In the genomic region with DNA sequence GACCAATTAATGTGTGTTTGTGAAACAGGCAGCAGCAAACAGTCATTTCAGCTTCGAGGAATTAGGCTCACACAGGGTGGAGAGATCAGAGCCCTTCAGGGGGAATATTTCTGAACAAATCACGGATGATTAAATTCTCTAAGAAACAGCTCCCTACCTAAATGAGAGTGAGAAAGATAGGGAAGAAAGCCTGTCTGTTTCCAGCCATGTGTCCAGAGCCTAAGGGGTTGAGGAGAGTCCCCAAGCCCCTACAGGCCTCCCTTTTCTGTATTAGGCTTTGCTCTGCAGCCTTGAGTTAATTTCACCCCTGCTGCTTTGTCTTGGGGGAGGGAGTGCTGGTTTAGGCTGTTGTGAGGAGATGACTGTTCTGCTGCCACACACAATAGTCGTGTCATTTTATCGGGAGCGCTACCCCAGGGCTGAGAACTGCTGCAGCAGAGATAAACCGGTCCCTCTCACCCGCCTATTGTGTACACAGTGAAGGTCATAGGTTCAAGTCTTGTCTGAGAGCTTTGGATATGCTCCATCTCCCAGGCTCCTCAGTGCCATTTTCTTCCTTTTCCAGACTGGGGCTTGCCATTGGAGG, we compare ENCODE assay signal across 1 cellular context.
TF ChIP-seq lines count a peak whose summit lies in the region.

No MANE protein-coding gene starts in this region.

TF ChIP-seq in GM12878, 131 proteins besides CTCF, POLR2A, EP300 and RAD21 (continued from another document):
- TF ChIP-seq, protein P1, sequence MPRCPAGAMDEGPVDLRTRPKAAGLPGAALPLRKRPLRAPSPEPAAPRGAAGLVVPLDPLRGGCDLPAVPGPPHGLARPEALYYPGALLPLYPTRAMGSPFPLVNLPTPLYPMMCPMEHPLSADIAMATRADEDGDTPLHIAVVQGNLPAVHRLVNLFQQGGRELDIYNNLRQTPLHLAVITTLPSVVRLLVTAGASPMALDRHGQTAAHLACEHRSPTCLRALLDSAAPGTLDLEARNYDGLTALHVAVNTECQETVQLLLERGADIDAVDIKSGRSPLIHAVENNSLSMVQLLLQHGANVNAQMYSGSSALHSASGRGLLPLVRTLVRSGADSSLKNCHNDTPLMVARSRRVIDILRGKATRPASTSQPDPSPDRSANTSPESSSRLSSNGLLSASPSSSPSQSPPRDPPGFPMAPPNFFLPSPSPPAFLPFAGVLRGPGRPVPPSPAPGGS (IDR thresholded peaks at IDR 0.05; ENCODE audit: borderline replicate concordance, insufficient read depth, low read depth, low read length, poor library complexity, severe bottlenecking) = peak; percentile 31
- TF ChIP-seq SMC3 (IDR thresholded peaks at IDR 0.05; ENCODE audit: borderline replicate concordance, low read length) (no peak), IRF4 (IDR thresholded peaks at IDR 0.05; ENCODE audit: low read depth, low read length) (0 out of 2 replicates have a peak, but pooled peaks have one; percentile 5), NBN (IDR thresholded peaks at IDR 0.05) (peak; percentile 60; the same call in 1 of the 2 replicates), SMARCA5 (IDR thresholded peaks at IDR 0.05) (no peak), FOXM1 (IDR thresholded peaks at IDR 0.05; ENCODE audit: low read depth, low read length) (no peak), STAT3 (IDR thresholded peaks at IDR 0.05; ENCODE audit: low read depth, low read length) (no peak), POLR2AphosphoS5 (IDR thresholded peaks at IDR 0.05; ENCODE audit: low read length) (peak; percentile 44; the same call in 1 of the 2 replicates), STAT1 (conservative IDR thresholded peaks at IDR 0.05) (no peak), BHLHE40 (IDR thresholded peaks at IDR 0.05; ENCODE audit: borderline replicate concordance in 1 of 2, low read depth in 2 of 2, low read length in 1 of 2) (no peak), DPF2 (IDR thresholded peaks at IDR 0.05) (0 out of 2 replicates have a peak, but pooled peaks have one; percentile 26), MYC (IDR thresholded peaks at IDR 0.05; ENCODE audit: insufficient read depth, insufficient read length, insufficient replicate concordance, low read length, severe bottlenecking) (no peak), MTA2 (IDR thresholded peaks at IDR 0.05; ENCODE audit: low read depth) (peak; percentile 46; the same call in 1 of the 2 replicates), FOXK2 (IDR thresholded peaks at IDR 0.05) (no peak), RCOR1 (conservative IDR thresholded peaks at IDR 0.05; ENCODE audit: low read depth, low read length) (no peak), SUZ12 (IDR thresholded peaks at IDR 0.05; ENCODE audit: unreplicated experiment) (no peak), ZNF24 (IDR thresholded peaks at IDR 0.05) (no peak), RB1 (IDR thresholded peaks at IDR 0.05; ENCODE audit: borderline replicate concordance) (peak; percentile 18; the same call in 1 of the 2 replicates), LARP7 (IDR thresholded peaks at IDR 0.05) (0 out of 2 replicates have a peak, but pooled peaks have one; percentile 19), IKZF2 (IDR thresholded peaks at IDR 0.05) (peak in 1 of 2 experiments; percentile 40; a peak in 1 of 4 replicates), CHD1 (IDR thresholded peaks at IDR 0.05; ENCODE audit: low read depth, low read length) (no peak), IKZF1 (conservative IDR thresholded peaks at IDR 0.05) (0 out of 2 replicates have a peak, but pooled peaks have one; percentile 22), EED (IDR thresholded peaks at IDR 0.05; ENCODE audit: low read depth) (no peak; the same call in 1 of the 2 replicates)
- TF ChIP-seq, protein P2, sequence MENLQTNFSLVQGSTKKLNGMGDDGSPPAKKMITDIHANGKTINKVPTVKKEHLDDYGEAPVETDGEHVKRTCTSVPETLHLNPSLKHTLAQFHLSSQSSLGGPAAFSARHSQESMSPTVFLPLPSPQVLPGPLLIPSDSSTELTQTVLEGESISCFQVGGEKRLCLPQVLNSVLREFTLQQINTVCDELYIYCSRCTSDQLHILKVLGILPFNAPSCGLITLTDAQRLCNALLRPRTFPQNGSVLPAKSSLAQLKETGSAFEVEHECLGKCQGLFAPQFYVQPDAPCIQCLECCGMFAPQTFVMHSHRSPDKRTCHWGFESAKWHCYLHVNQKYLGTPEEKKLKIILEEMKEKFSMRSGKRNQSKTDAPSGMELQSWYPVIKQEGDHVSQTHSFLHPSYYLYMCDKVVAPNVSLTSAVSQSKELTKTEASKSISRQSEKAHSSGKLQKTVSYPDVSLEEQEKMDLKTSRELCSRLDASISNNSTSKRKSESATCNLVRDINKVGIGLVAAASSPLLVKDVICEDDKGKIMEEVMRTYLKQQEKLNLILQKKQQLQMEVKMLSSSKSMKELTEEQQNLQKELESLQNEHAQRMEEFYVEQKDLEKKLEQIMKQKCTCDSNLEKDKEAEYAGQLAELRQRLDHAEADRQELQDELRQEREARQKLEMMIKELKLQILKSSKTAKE (IDR thresholded peaks at IDR 0.05; ENCODE audit: low read depth, poor library complexity, severe bottlenecking) = no peak
- TF ChIP-seq, protein P3, sequence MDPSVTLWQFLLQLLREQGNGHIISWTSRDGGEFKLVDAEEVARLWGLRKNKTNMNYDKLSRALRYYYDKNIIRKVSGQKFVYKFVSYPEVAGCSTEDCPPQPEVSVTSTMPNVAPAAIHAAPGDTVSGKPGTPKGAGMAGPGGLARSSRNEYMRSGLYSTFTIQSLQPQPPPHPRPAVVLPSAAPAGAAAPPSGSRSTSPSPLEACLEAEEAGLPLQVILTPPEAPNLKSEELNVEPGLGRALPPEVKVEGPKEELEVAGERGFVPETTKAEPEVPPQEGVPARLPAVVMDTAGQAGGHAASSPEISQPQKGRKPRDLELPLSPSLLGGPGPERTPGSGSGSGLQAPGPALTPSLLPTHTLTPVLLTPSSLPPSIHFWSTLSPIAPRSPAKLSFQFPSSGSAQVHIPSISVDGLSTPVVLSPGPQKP (IDR thresholded peaks at IDR 0.05; ENCODE audit: low read depth, low read length) = no peak
- TF ChIP-seq, protein P4, sequence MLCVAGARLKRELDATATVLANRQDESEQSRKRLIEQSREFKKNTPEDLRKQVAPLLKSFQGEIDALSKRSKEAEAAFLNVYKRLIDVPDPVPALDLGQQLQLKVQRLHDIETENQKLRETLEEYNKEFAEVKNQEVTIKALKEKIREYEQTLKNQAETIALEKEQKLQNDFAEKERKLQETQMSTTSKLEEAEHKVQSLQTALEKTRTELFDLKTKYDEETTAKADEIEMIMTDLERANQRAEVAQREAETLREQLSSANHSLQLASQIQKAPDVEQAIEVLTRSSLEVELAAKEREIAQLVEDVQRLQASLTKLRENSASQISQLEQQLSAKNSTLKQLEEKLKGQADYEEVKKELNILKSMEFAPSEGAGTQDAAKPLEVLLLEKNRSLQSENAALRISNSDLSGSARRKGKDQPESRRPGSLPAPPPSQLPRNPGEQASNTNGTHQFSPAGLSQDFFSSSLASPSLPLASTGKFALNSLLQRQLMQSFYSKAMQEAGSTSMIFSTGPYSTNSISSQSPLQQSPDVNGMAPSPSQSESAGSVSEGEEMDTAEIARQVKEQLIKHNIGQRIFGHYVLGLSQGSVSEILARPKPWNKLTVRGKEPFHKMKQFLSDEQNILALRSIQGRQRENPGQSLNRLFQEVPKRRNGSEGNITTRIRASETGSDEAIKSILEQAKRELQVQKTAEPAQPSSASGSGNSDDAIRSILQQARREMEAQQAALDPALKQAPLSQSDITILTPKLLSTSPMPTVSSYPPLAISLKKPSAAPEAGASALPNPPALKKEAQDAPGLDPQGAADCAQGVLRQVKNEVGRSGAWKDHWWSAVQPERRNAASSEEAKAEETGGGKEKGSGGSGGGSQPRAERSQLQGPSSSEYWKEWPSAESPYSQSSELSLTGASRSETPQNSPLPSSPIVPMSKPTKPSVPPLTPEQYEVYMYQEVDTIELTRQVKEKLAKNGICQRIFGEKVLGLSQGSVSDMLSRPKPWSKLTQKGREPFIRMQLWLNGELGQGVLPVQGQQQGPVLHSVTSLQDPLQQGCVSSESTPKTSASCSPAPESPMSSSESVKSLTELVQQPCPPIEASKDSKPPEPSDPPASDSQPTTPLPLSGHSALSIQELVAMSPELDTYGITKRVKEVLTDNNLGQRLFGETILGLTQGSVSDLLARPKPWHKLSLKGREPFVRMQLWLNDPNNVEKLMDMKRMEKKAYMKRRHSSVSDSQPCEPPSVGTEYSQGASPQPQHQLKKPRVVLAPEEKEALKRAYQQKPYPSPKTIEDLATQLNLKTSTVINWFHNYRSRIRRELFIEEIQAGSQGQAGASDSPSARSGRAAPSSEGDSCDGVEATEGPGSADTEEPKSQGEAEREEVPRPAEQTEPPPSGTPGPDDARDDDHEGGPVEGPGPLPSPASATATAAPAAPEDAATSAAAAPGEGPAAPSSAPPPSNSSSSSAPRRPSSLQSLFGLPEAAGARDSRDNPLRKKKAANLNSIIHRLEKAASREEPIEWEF (IDR thresholded peaks at IDR 0.05; ENCODE audit: insufficient replicate concordance, low read depth, low read length) = no peak
- TF ChIP-seq, protein P5, sequence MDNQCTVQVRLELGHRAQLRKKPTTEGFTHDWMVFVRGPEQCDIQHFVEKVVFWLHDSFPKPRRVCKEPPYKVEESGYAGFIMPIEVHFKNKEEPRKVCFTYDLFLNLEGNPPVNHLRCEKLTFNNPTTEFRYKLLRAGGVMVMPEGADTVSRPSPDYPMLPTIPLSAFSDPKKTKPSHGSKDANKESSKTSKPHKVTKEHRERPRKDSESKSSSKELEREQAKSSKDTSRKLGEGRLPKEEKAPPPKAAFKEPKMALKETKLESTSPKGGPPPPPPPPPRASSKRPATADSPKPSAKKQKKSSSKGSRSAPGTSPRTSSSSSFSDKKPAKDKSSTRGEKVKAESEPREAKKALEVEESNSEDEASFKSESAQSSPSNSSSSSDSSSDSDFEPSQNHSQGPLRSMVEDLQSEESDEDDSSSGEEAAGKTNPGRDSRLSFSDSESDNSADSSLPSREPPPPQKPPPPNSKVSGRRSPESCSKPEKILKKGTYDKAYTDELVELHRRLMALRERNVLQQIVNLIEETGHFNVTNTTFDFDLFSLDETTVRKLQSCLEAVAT (IDR thresholded peaks at IDR 0.05) = peak; percentile 56; the same call in 1 of the 2 replicates
- TF ChIP-seq, protein P6, sequence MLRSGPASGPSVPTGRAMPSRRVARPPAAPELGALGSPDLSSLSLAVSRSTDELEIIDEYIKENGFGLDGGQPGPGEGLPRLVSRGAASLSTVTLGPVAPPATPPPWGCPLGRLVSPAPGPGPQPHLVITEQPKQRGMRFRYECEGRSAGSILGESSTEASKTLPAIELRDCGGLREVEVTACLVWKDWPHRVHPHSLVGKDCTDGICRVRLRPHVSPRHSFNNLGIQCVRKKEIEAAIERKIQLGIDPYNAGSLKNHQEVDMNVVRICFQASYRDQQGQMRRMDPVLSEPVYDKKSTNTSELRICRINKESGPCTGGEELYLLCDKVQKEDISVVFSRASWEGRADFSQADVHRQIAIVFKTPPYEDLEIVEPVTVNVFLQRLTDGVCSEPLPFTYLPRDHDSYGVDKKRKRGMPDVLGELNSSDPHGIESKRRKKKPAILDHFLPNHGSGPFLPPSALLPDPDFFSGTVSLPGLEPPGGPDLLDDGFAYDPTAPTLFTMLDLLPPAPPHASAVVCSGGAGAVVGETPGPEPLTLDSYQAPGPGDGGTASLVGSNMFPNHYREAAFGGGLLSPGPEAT (IDR thresholded peaks at IDR 0.05; ENCODE audit: low read depth) = 0 out of 2 replicates have a peak, but pooled peaks have one; percentile 40
- TF ChIP-seq, protein P7, sequence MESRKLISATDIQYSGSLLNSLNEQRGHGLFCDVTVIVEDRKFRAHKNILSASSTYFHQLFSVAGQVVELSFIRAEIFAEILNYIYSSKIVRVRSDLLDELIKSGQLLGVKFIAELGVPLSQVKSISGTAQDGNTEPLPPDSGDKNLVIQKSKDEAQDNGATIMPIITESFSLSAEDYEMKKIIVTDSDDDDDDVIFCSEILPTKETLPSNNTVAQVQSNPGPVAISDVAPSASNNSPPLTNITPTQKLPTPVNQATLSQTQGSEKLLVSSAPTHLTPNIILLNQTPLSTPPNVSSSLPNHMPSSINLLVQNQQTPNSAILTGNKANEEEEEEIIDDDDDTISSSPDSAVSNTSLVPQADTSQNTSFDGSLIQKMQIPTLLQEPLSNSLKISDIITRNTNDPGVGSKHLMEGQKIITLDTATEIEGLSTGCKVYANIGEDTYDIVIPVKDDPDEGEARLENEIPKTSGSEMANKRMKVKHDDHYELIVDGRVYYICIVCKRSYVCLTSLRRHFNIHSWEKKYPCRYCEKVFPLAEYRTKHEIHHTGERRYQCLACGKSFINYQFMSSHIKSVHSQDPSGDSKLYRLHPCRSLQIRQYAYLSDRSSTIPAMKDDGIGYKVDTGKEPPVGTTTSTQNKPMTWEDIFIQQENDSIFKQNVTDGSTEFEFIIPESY (IDR thresholded peaks at IDR 0.05) = no peak
TF ChIP-seq in GM12878: peak in this region for 13.
